In the genomic region with DNA sequence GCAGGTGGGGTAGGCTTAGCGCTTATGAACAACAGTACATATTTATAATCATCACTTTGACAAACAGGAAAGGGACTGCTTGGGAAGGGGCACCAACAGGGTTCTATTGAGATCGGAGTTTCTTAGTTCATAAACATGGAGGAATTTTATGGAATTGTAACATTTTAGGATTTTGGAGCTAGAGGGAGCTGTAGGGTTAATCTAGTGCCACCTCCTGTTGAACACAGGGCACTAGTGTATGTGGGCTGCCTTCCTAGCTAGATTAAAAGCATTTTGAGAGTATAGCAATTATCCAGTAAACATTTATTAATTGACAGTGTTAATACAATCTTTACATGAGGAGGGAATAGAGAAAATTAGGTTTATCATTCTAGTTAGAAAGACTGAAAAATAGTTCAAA, we compare ENCODE assay signal across 12 cellular contexts. TPM values are rescaled to one million over a fixed set of nuclear protein-coding genes. Genes with fewer than 3 reads are reported as not detected.
DNase-seq lines count a peak whose midpoint lies in the region; ATAC-seq and TF ChIP-seq lines count a peak whose summit lies in the region.
"Had no signal": no experiment of that assay in that cellular context is flagged by ENCODE, and none has a peak within 500 bp of the region (broad histone marks: within the 10 kb centered on the region; RNA-seq: fewer than 3 reads in every experiment).

No MANE protein-coding gene starts in this region.

- H3K27ac Mint-ChIP-seq in MCF 10A (ENCODE audit: low read depth, unreplicated experiment) (no peak overlapping the region), endodermal cell (no peak overlapping the region)
- H3K27ac Mint-ChIP-seq in stimulated activated effector memory CD8-positive, alpha-beta T cell treated with anti-CD3 and anti-CD28 coated beads, Interleukin-12 subunit alpha, Interleukin-12 subunit beta, amount 100 ng/mL, for 72 hours, result no peak overlapping the region
- H3K27ac Mint-ChIP-seq: brain had no signal

- H3K27ac ChIP-seq in breast epithelium (no peak overlapping the region), endodermal cell (ENCODE audit: low read depth, low read length) (no peak overlapping the region), ascending aorta (no peak overlapping the region)
- H3K27ac ChIP-seq: lower lobe of right lung, prostate gland, thyroid gland had no signal

- WGBS in endodermal cell (ENCODE audit: insufficient coverage in 1 of 2, insufficient read length in 1 of 2), 2 experiments, result 68% methylated on average over 1 of the region's 2 CpGs; no CpG with 5 or more reads in 1 of the 2 experiments

- no TSS peak for BruUV-seq in MCF 10A (replicated peaks; lab: Mats Ljungman, UMichigan)

- ATAC-seq in HG03196 (IDR thresholded peaks at IDR 0.05; ENCODE audit: unreplicated experiment), result no peak
- ATAC-seq in stimulated activated effector memory CD8-positive, alpha-beta T cell treated with anti-CD3 and anti-CD28 coated beads, Interleukin-12 subunit alpha, Interleukin-12 subunit beta, amount 100 ng/mL, for 72 hours, result no peak

- H3K36me3 ChIP-seq in breast epithelium (no peaks in the 10 kb centered on the region), endodermal cell (ENCODE audit: control insufficient read depth, insufficient read depth, low read length) (no peaks in the 10 kb centered on the region), ascending aorta (no peaks in the 10 kb centered on the region)
- H3K36me3 ChIP-seq: lower lobe of right lung, prostate gland, thyroid gland had no signal

- H3K4me3 Mint-ChIP-seq in MCF 10A (ENCODE audit: unreplicated experiment), result no peak overlapping the region
- H3K4me3 Mint-ChIP-seq in endodermal cell, result no peak overlapping the region
- H3K4me3 Mint-ChIP-seq in stimulated activated effector memory CD8-positive, alpha-beta T cell treated with anti-CD3 and anti-CD28 coated beads, Interleukin-12 subunit alpha, Interleukin-12 subunit beta, amount 100 ng/mL, for 72 hours, result no peak overlapping the region
- H3K4me3 Mint-ChIP-seq: brain had no signal

- POLR2A ChIA-PET in MCF 10A (lab: Yijun Ruan, JAX), result interaction anchor here (1.0 kb wide), 1 partner anchor 21 kb away, joined by 3 read pairs; no protein-coding TSS in a partner anchor

- H3K27me3 Mint-ChIP-seq in MCF 10A (ENCODE audit: insufficient read depth, unreplicated experiment), result no peaks in the 10 kb centered on the region
- H3K27me3 Mint-ChIP-seq in endodermal cell (ENCODE audit: insufficient read depth), result peaks cover 7% of the 10 kb centered on the region

- no peak overlapping the region for H3K9ac ChIP-seq in endodermal cell (ENCODE audit: extremely low read depth, low read length, poor library complexity, severe bottlenecking)

- H3K4me1 Mint-ChIP-seq in MCF 10A (ENCODE audit: insufficient read depth, unreplicated experiment), result peaks cover 13% of the 10 kb centered on the region
- H3K4me1 Mint-ChIP-seq in endodermal cell, result peaks cover 8% of the 10 kb centered on the region
- H3K4me1 Mint-ChIP-seq in stimulated activated effector memory CD8-positive, alpha-beta T cell treated with anti-CD3 and anti-CD28 coated beads, Interleukin-12 subunit alpha, Interleukin-12 subunit beta, amount 100 ng/mL, for 72 hours, result no peaks in the 10 kb centered on the region

- intact Hi-C loops in MCF 10A (cut with micrococcal nuclease) (loop anchor here (1.0 to 10.0 kb wide), 2 partner anchors 322 to 433 kb away; no protein-coding TSS in a partner anchor), breast epithelium (cut with DNase I; ENCODE audit: low total_unique reads) (no loop called here), ascending aorta (cut with DNase I) (no loop called here)

- TF ChIP-seq CTCF in MCF 10A (IDR thresholded peaks at IDR 0.05; ENCODE audit: unreplicated experiment), result no peak
- no peak for TF ChIP-seq CTCF in breast epithelium (IDR thresholded peaks at IDR 0.05)
- TF ChIP-seq CTCF in endodermal cell (conservative IDR thresholded peaks at IDR 0.05), result peak; percentile 62
- no peak for TF ChIP-seq CTCF in ascending aorta (IDR thresholded peaks at IDR 0.05)

- H3K4me1 ChIP-seq in breast epithelium (no peaks in the 10 kb centered on the region), endodermal cell (ENCODE audit: control insufficient read depth, insufficient read depth, low read length) (peaks cover 7% of the 10 kb centered on the region), ascending aorta (no peaks in the 10 kb centered on the region)
- H3K4me1 ChIP-seq: lower lobe of right lung, prostate gland had no signal

- DNase-seq in MCF 10A (ENCODE audit: unreplicated experiment) (peak; percentile 45), breast epithelium (ENCODE audit: low spot score in 2 of 2) (no peak), NCI-H226 (peak; percentile 11), endodermal cell (no peak), NOMO-1 treated with dmso at 0.1 percent for 144 hours (lab: John Stamatoyannopoulos, UW; ENCODE audit: unreplicated experiment) (no peak), ascending aorta (ENCODE audit: low spot score in 2 of 2) (no peak)
- DNase-seq in stimulated activated effector memory CD8-positive, alpha-beta T cell treated with anti-CD3 and anti-CD28 coated beads, Interleukin-12 subunit alpha, Interleukin-12 subunit beta, amount 100 ng/mL, for 72 hours (ENCODE audit: low spot score in 2 of 2), result no peak
- DNase-seq: lower lobe of right lung, thyroid gland had no signal

- CTCF ChIA-PET in MCF 10A (lab: Yijun Ruan, JAX), result interaction anchor here (0.5 to 3.7 kb wide), 49 partner anchors 9 to 1290 kb away, joined by 3 to 37 read pairs (median 4); a partner anchor contains a TSS

- H3K36me3 Mint-ChIP-seq in MCF 10A (ENCODE audit: insufficient read depth, unreplicated experiment) (no peaks in the 10 kb centered on the region), endodermal cell (ENCODE audit: low read depth) (no peaks in the 10 kb centered on the region)
- H3K36me3 Mint-ChIP-seq in stimulated activated effector memory CD8-positive, alpha-beta T cell treated with anti-CD3 and anti-CD28 coated beads, Interleukin-12 subunit alpha, Interleukin-12 subunit beta, amount 100 ng/mL, for 72 hours, result no peaks in the 10 kb centered on the region
- H3K36me3 Mint-ChIP-seq: brain had no signal

- TF ChIP-seq POLR2A in breast epithelium (IDR thresholded peaks at IDR 0.05), result no peak

- H3K9me3 ChIP-seq in breast epithelium, result no peaks in the 10 kb centered on the region
- no peaks in the 10 kb centered on the region for H3K9me3 ChIP-seq in endodermal cell (ENCODE audit: control insufficient read depth, low read length)
- H3K9me3 ChIP-seq in ascending aorta, result no peaks in the 10 kb centered on the region
- H3K9me3 ChIP-seq: lower lobe of right lung, prostate gland, thyroid gland had no signal

- H3K27me3 ChIP-seq in breast epithelium (no peaks in the 10 kb centered on the region), endodermal cell (ENCODE audit: control insufficient read depth, insufficient read depth, low read length, poor library complexity, severe bottlenecking) (no peaks in the 10 kb centered on the region), ascending aorta (no peaks in the 10 kb centered on the region)
- H3K27me3 ChIP-seq: thyroid gland had no signal

- no peak overlapping the region for H3K4me3 ChIP-seq in breast epithelium
- H3K4me3 ChIP-seq in endodermal cell (ENCODE audit: low read length), result no peak overlapping the region
- no peak overlapping the region for H3K4me3 ChIP-seq in ascending aorta
- H3K4me3 ChIP-seq: lower lobe of right lung, prostate gland, thyroid gland had no signal

- H3K9me3 Mint-ChIP-seq in MCF 10A (ENCODE audit: unreplicated experiment) (no peaks in the 10 kb centered on the region), endodermal cell (no peaks in the 10 kb centered on the region)
- H3K9me3 Mint-ChIP-seq in stimulated activated effector memory CD8-positive, alpha-beta T cell treated with anti-CD3 and anti-CD28 coated beads, Interleukin-12 subunit alpha, Interleukin-12 subunit beta, amount 100 ng/mL, for 72 hours, result no peaks in the 10 kb centered on the region
- H3K9me3 Mint-ChIP-seq: brain had no signal

RNA-seq across cellular contexts. Expression of a gene that starts 23.1 kb away (rescaled TPM):
- total RNA-seq in MCF 10A (2022) (7.9 and 9.4 TPM in 2 replicates), breast epithelium (10 to 100 TPM in 2 of 3 donors, 1 to 10 TPM in 1; 3.2 to 16.4 (median 11.9) TPM), endodermal cell (1 to 10 TPM; 1.7 to 1.9 TPM), ascending aorta (53.0 TPM)
- polyA plus RNA-seq in endodermal cell (2013, experiment 1 of 2), result 1.9 TPM
- 2.2 TPM for polyA plus RNA-seq in endodermal cell (2013, experiment 2 of 2)

RNA-seq across cellular contexts. Expression of a gene that starts 42.2 kb away (rescaled TPM):
- 54.7 and 60.8 TPM in 2 replicates for total RNA-seq in MCF 10A (2022)
- 100 to 1,000 TPM in 1 of 3 donors, 10 to 100 TPM in 2; 94.4 to 250 (median 98.6) TPM for total RNA-seq in breast epithelium
- total RNA-seq in endodermal cell, result 10 to 100 TPM; 46.4 to 48.1 TPM
- polyA plus RNA-seq in endodermal cell (2013, experiment 1 of 2), result 42.6 TPM
- 43.5 TPM for polyA plus RNA-seq in endodermal cell (2013, experiment 2 of 2)
- 105 TPM for total RNA-seq in ascending aorta

Comparison
In these comparisons a context has a peak if more than half of its experiments do, and no peak if none do; other contexts are left out.
1. DNase-seq: peak in MCF 10A (single experiment) and NCI-H226 (single experiment); none in breast epithelium (0 of 2), endodermal cell (single experiment), NOMO-1 treated with dmso at 0.1 percent for 144 hours (single experiment), stimulated activated effector memory CD8-positive, alpha-beta T cell treated with anti-CD3 and anti-CD28 coated beads, Interleukin-12 subunit alpha, Interleukin-12 subunit beta, amount 100 ng/mL, for 72 hours (0 of 2) and ascending aorta (0 of 2).